In the genomic region with DNA sequence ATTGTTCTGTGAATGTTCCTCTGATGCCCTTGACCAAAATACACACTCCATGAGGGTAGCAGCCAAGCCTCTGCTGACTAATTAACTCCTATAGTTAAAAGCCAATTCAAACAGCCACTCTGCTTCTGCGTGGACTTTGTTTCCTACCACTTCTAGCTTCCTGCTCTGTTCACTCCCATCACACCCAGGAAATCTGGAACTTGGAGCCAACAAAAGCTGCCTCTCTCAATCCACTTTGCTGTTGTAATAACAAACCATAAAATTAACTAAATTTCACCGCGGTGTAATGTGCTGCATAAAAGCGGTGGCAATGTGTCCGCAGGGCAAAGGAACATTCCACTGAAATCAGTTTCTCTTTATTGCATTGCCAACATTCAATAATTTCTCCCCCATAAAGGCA, we compare ENCODE assay signal across 18 cellular contexts.
"Had no signal": no experiment of that assay in that cellular context is flagged by ENCODE, and none has a peak within 500 bp of the region (broad histone marks: within the 10 kb centered on the region; RNA-seq: fewer than 3 reads in every experiment).

No MANE protein-coding gene starts in this region.

- H3K4me3 ChIP-seq: esophagus muscularis mucosa, gastrocnemius medialis, heart right ventricle, neural progenitor cell, ovary, testis, tibial nerve had no signal

- ATAC-seq: effector memory CD8-positive, alpha-beta T cell; gastrocnemius medialis; natural killer cell treated with Interleukin-12 subunit alpha and Interleukin-12 subunit beta and Interleukin-15 and Interleukin-18, amount 100 ng/mL, for 72 hours; sciatic nerve; stimulated activated naive B cell treated with anti-CD40 and anti-IgM and Interleukin-4, amounts not matched to agents 10 μg/mL and 1 μg/mL and 100 μg/mL, for 72 hours; stimulated activated naive CD8-positive, alpha-beta T cell treated with anti-CD3 and anti-CD28 coated beads, Interleukin-15, amount 100 ng/mL, for 72 hours had no signal

- H3K4me2 ChIP-seq: neural progenitor cell had no signal

- H3K27ac ChIP-seq: epithelial cell of prostate, esophagus muscularis mucosa, gastrocnemius medialis, heart right ventricle, neural progenitor cell, ovary, testis, tibial nerve had no signal

- DNase-seq: effector memory CD8-positive, alpha-beta T cell; gastrocnemius medialis; heart right ventricle; islet precursor cell; mesendoderm; nucleus accumbens; ovary; stimulated activated CD4-positive, alpha-beta T cell treated with anti-CD3 and anti-CD28 coated beads, Interleukin-2, amount 100 ng/mL, for 24 hours; stimulated activated CD4-positive, alpha-beta T cell treated with anti-CD3 and anti-CD28 coated beads, Interleukin-4, amount 100 ng/mL, for 4 hours; stimulated activated naive B cell treated with anti-CD40 and anti-IgM and Interleukin-4, amounts not matched to agents 10 μg/mL and 1 μg/mL and 100 μg/mL, for 72 hours; stimulated activated naive CD8-positive, alpha-beta T cell treated with anti-CD3 and anti-CD28 coated beads, Interleukin-15, amount 100 ng/mL, for 72 hours; testis had no signal

- H3K9me3 ChIP-seq: esophagus muscularis mucosa, gastrocnemius medialis, heart right ventricle, ovary, testis, tibial nerve had no signal

- H2AFZ ChIP-seq: neural progenitor cell had no signal

- H3K27me3 ChIP-seq: esophagus muscularis mucosa, gastrocnemius medialis, neural progenitor cell, ovary, testis had no signal

- H3K9ac ChIP-seq: neural progenitor cell had no signal

- H3K36me3 ChIP-seq: esophagus muscularis mucosa, gastrocnemius medialis, heart right ventricle, neural progenitor cell, ovary, tibial nerve had no signal

- H3K4me1 ChIP-seq: gastrocnemius medialis, neural progenitor cell, testis had no signal
